Comparison of ENCODE assay signal across 25 cellular contexts in the genomic region with DNA sequence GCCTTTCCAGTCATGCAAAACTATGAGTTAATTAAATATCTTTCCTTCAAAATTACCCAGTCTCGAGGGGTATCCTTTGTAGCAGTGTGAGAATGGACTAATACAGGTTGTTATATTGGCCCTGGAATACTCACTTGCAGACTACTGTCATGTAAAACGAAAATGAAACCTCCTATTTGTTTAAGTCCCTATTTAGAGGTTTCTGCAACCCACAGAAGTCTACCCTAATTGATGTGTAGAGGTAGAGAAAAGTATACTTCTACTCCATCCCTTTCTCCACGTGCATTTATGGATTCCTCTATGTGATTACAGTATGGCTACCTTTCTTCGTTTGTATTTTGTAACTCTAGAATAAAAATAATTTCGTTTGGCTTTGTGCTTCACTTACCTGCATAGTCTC.
A peak's percentile ranks its signal among the peaks of the same experiment; 100 is the strongest.
DNase-seq lines count a peak whose midpoint lies in the region; ATAC-seq and TF ChIP-seq lines count a peak whose summit lies in the region.
"Had no signal": no experiment of that assay in that cellular context is flagged by ENCODE, and none has a peak within 500 bp of the region (broad histone marks: within the 10 kb centered on the region; RNA-seq: fewer than 3 reads in every experiment).

No MANE protein-coding gene starts in this region.

- H3K79me2 ChIP-seq in ACC112 (ENCODE audit: control insufficient read depth, insufficient read depth, low read length, unreplicated experiment), result no peaks in the 10 kb centered on the region

- H3K4me3 ChIP-seq in ACC112 (ENCODE audit: low read depth, low read length) (peak overlapping the region; percentile 66), MG63 (peak overlapping the region; percentile 12; the same call in 1 of the 2 replicates), esophagus muscularis mucosa (no peak overlapping the region)
- H3K4me3 ChIP-seq: SJSA1, smooth muscle cell, testis, vagina had no signal

- H3K4me1 ChIP-seq in ACC112 (ENCODE audit: control insufficient read depth, insufficient read depth, low read length, unreplicated experiment) (no peaks in the 10 kb centered on the region), esophagus muscularis mucosa (no peaks in the 10 kb centered on the region)
- H3K4me1 ChIP-seq: SJSA1, testis, vagina had no signal

- no peak for TF ChIP-seq EP300 in esophagus muscularis mucosa (IDR thresholded peaks at IDR 0.05)

- peak; percentile 78 for ATAC-seq in GM18909 (IDR thresholded peaks at IDR 0.05; ENCODE audit: poor library complexity, unreplicated experiment)
- ATAC-seq in HG03103 (IDR thresholded peaks at IDR 0.05; ENCODE audit: low read depth, unreplicated experiment), result peak; percentile 63
- no peak for ATAC-seq in GM21619 (IDR thresholded peaks at IDR 0.05; ENCODE audit: unreplicated experiment)
- ATAC-seq: left colon; stimulated activated memory B cell treated with anti-CD40 and anti-IgM and Interleukin-4, amounts not matched to agents 10 μg/mL and 1 μg/mL and 100 μg/mL, for 72 hours had no signal

- H3K27ac ChIP-seq in ACC112 (ENCODE audit: low read depth, low read length) (no peak overlapping the region), esophagus muscularis mucosa (replicated peaks in 1 of 4) (no peak overlapping the region)
- H3K27ac ChIP-seq: SJSA1, testis, vagina, VCaP had no signal

- WGBS in esophagus muscularis mucosa, result 80% methylated on average over 5 of the region's 5 CpGs

- H3K36me3 ChIP-seq in ACC112 (ENCODE audit: insufficient read depth, low read length), result no peaks in the 10 kb centered on the region
- H3K36me3 ChIP-seq in MG63, result no peaks in the 10 kb centered on the region
- no peaks in the 10 kb centered on the region for H3K36me3 ChIP-seq in esophagus muscularis mucosa
- H3K36me3 ChIP-seq: SJSA1, vagina had no signal

- H3K9me3 ChIP-seq in MG63 (no peaks in the 10 kb centered on the region), esophagus muscularis mucosa (no peaks in the 10 kb centered on the region)
- H3K9me3 ChIP-seq: SJSA1, testis, vagina had no signal

- no peak for TF ChIP-seq POLR2A in esophagus muscularis mucosa (IDR thresholded peaks at IDR 0.05; ENCODE audit: low read depth)

- H2AFZ ChIP-seq in ACC112 (ENCODE audit: low read length, unreplicated experiment), result peak overlapping the region; percentile 62

- no peaks in the 10 kb centered on the region for H3K27me3 ChIP-seq in ACC112 (ENCODE audit: insufficient read depth, low read length)
- no peaks in the 10 kb centered on the region for H3K27me3 ChIP-seq in MG63
- H3K27me3 ChIP-seq in esophagus muscularis mucosa, result no peaks in the 10 kb centered on the region
- H3K27me3 ChIP-seq: SJSA1, testis, vagina had no signal

- TF ChIP-seq CTCF in esophagus muscularis mucosa (IDR thresholded peaks at IDR 0.05), result no peak

- intact Hi-C loops in esophagus muscularis mucosa (cut with DNase I), result no loop called here

- DNase-seq in MG63, result no peak
- DNase-seq in COLO829 (ENCODE audit: low spot score), result no peak
- DNase-seq in SKM-1 (lab: John Stamatoyannopoulos, UW; ENCODE audit: unreplicated experiment), result no peak
- DNase-seq in esophagus muscularis mucosa (ENCODE audit: extremely low spot score), result no peak
- DNase-seq: activated CD4-positive, alpha-beta T cell treated with anti-CD3 and anti-CD28 coated beads, Interleukin-2, amount 10 ng/mL, durations not matched to agents 7 days and 5 days; activated naive CD4-positive, alpha-beta T cell treated with anti-CD3 and anti-CD28 coated beads, Interleukin-2, amount 50 U/mL, for 16 hours; aorta; caudate nucleus; GOT3; head of caudate nucleus; left colon; mesenchymal stem cell; MV-4-11; NCI-H69; occipital lobe; testis had no signal

Comparison
In these comparisons a context has a peak if more than half of its experiments do, and no peak if none do; other contexts are left out.
1. H3K4me3 ChIP-seq: peak in ACC112 (single experiment) and MG63 (single experiment); none in esophagus muscularis mucosa (0 of 4).